22 cellular contexts compared by ENCODE assay signal in genomic region chr14:104085889-104086201, GRCh38. TPM values are rescaled to one million over a fixed set of nuclear protein-coding genes. Genes with fewer than 3 reads are reported as not detected.
DNase-seq lines count a peak whose midpoint lies in the region; ATAC-seq and TF ChIP-seq lines count a peak whose summit lies in the region.
"Had no signal": no experiment of that assay in that cellular context is flagged by ENCODE, and none has a peak within 500 bp of the region (broad histone marks: within the 10 kb centered on the region; RNA-seq: fewer than 3 reads in every experiment).

No MANE protein-coding gene starts in this region.

- no peaks in the 10 kb centered on the region for H3K4me1 Mint-ChIP-seq in stimulated activated naive CD8-positive, alpha-beta T cell treated with anti-CD3 and anti-CD28 coated beads, Interleukin-15, amount 100 ng/mL, for 72 hours

- H3K4me3 Mint-ChIP-seq in stimulated activated naive CD8-positive, alpha-beta T cell treated with anti-CD3 and anti-CD28 coated beads, Interleukin-15, amount 100 ng/mL, for 72 hours = no peak overlapping the region
- H3K4me3 Mint-ChIP-seq: CD4-positive, alpha-beta T cell; natural killer cell treated with Interleukin-12 subunit alpha and Interleukin-12 subunit beta and Interleukin-15 and Interleukin-18, amount 100 ng/mL, for 72 hours; T-helper 2 cell treated with Interferon-gamma antibody and Interleukin-4, amounts not matched to agents 5 μg/mL and 100 μg/mL, for 36 hours had no signal

- TF ChIP-seq CTCF in right atrium auricular region (IDR thresholded peaks at IDR 0.05) (no peak), omental fat pad (IDR thresholded peaks at IDR 0.05) (no peak)

- H3K27me3 ChIP-seq in right atrium auricular region (no peaks in the 10 kb centered on the region), MG63 (no peaks in the 10 kb centered on the region)

- H3K4me3 ChIP-seq in right atrium auricular region = peak overlapping the region; percentile 50 to 54
- H3K4me3 ChIP-seq in MG63 = no peak overlapping the region
- H3K4me3 ChIP-seq: lung, SJSA1 had no signal

- no peaks in the 10 kb centered on the region for H3K9me3 Mint-ChIP-seq in stimulated activated naive CD8-positive, alpha-beta T cell treated with anti-CD3 and anti-CD28 coated beads, Interleukin-15, amount 100 ng/mL, for 72 hours
- H3K9me3 Mint-ChIP-seq: CD4-positive, alpha-beta T cell; natural killer cell treated with Interleukin-12 subunit alpha and Interleukin-12 subunit beta and Interleukin-15 and Interleukin-18, amount 100 ng/mL, for 72 hours; T-helper 2 cell treated with Interferon-gamma antibody and Interleukin-4, amounts not matched to agents 5 μg/mL and 100 μg/mL, for 36 hours had no signal

- peak overlapping the region; percentile 88 to 91 for H3K27ac ChIP-seq in right atrium auricular region
- H3K27ac ChIP-seq: SJSA1 had no signal

- peaks cover 24% of the 10 kb centered on the region for H3K27me3 Mint-ChIP-seq in stimulated activated naive CD8-positive, alpha-beta T cell treated with anti-CD3 and anti-CD28 coated beads, Interleukin-15, amount 100 ng/mL, for 72 hours

- H3K27ac Mint-ChIP-seq in stimulated activated naive CD8-positive, alpha-beta T cell treated with anti-CD3 and anti-CD28 coated beads, Interleukin-15, amount 100 ng/mL, for 72 hours = no peak overlapping the region
- H3K27ac Mint-ChIP-seq: CD4-positive, alpha-beta T cell; natural killer cell treated with Interleukin-12 subunit alpha and Interleukin-12 subunit beta and Interleukin-15 and Interleukin-18, amount 100 ng/mL, for 72 hours; T-helper 2 cell treated with Interferon-gamma antibody and Interleukin-4, amounts not matched to agents 5 μg/mL and 100 μg/mL, for 36 hours had no signal

- no peaks in the 10 kb centered on the region for H3K9me3 ChIP-seq in right atrium auricular region
- no peaks in the 10 kb centered on the region for H3K9me3 ChIP-seq in MG63
- H3K9me3 ChIP-seq: SJSA1 had no signal

- DNase-seq in stimulated activated naive CD8-positive, alpha-beta T cell treated with anti-CD3 and anti-CD28 coated beads, Interleukin-15, amount 100 ng/mL, for 72 hours = no peak
- DNase-seq in stimulated activated naive CD8-positive, alpha-beta T cell treated with anti-CD3 and anti-CD28 coated beads, Interleukin-15, Interleukin-2, amounts not matched to agents 100 U/mL and 50 U/mL, for 24 hours = no peak
- DNase-seq in right atrium auricular region (ENCODE audit: low spot score) (no peak), omental fat pad (ENCODE audit: low spot score) (peak; percentile 12), NCI-H1930 (lab: John Stamatoyannopoulos, UW) (no peak), dermis blood vessel endothelial cell (no peak), MG63 (no peak)
- DNase-seq: activated CD4-positive, CD25-positive, alpha-beta regulatory T cell treated with anti-CD3 and anti-CD28 coated beads, Interleukin-2, amount 50 U/mL, for 72 hours; activated effector memory CD4-positive, alpha-beta T cell treated with Interleukin-2 at 50 U/mL for 16 hours; amniotic stem cell; DMS53; IMR-90; NCI-H2081; NCI-H524; stimulated activated CD4-positive, alpha-beta T cell treated with anti-CD3 and anti-CD28 coated beads, Interleukin-15, amount 100 ng/mL, for 24 hours had no signal

- H3K4me1 ChIP-seq in right atrium auricular region = peaks cover 0 to 57% of the 10 kb centered on the region in 2 donors
- H3K4me1 ChIP-seq: SJSA1 had no signal

- H3K36me3 ChIP-seq in right atrium auricular region = no peaks in the 10 kb centered on the region
- no peaks in the 10 kb centered on the region for H3K36me3 ChIP-seq in MG63
- H3K36me3 ChIP-seq: SJSA1 had no signal

- ATAC-seq in stimulated activated naive CD8-positive, alpha-beta T cell treated with anti-CD3 and anti-CD28 coated beads, Interleukin-15, amount 100 ng/mL, for 72 hours = peak; percentile 25
- no peak for ATAC-seq in stimulated activated naive CD8-positive, alpha-beta T cell treated with anti-CD3 and anti-CD28 coated beads, Interleukin-15, Interleukin-2, amounts not matched to agents 100 U/mL and 50 U/mL, for 24 hours
- ATAC-seq in omental fat pad (ENCODE audit: low FRiP score) (no peak), HG02973 (IDR thresholded peaks at IDR 0.05; ENCODE audit: unreplicated experiment) (no peak)

RNA-seq across cellular contexts. Expression of gene ASPG, which starts 0.3 kb away (rescaled TPM):
- total RNA-seq in right atrium auricular region = 100 to 1,000 TPM in 1 of 2 donors, 10 to 100 TPM in 1; 78.5 to 161 TPM
- 1 to 10 TPM in 3 of 4 donors, not detected in 1; 1.5 to 2.0 (median 1.9) TPM for total RNA-seq in omental fat pad
- total RNA-seq in dermis blood vessel endothelial cell = under 0.01 TPM in 1 of 2 replicates, not detected in the other
- not detected in 2 replicates for total RNA-seq in MG63 (2014; rRNA removed; shearing (Covaris generic); ENCODE audit: low replicate concordance)
- total RNA-seq: CD4-positive, alpha-beta T cell; IMR-90; natural killer cell treated with Interleukin-12 subunit alpha and Interleukin-12 subunit beta and Interleukin-15 and Interleukin-18, amount 100 ng/mL, for 72 hours; pulmonary artery endothelial cell; SJSA1 had no signal

RNA-seq across cellular contexts. Expression of gene KIF26A, which starts 52.5 kb away (rescaled TPM):
- total RNA-seq in right atrium auricular region (10 to 100 TPM in 1 of 2 donors, 1 to 10 TPM in 1; 5.6 to 14.1 TPM), omental fat pad (1 to 10 TPM in 3 of 4 donors, under 1 TPM in 1; 0.74 to 7.3 (median 2.4) TPM), dermis blood vessel endothelial cell (23.8 and 31.8 TPM in 2 replicates)
- total RNA-seq in MG63 (2014; rRNA removed; shearing (Covaris generic); ENCODE audit: low replicate concordance) = 0.92 and 1.1 TPM in 2 replicates
- total RNA-seq: IMR-90; natural killer cell treated with Interleukin-12 subunit alpha and Interleukin-12 subunit beta and Interleukin-15 and Interleukin-18, amount 100 ng/mL, for 72 hours had no signal

Comparison
In these comparisons a context has a peak if more than half of its experiments do, and no peak if none do; other contexts are left out.
1. RNA of gene ASPG, which starts 0.3 kb away (total RNA-seq): 78.5 to 161 TPM in right atrium auricular region; 1.5 to 2.0 TPM in omental fat pad, under 0.01 TPM in dermis blood vessel endothelial cell and not detected in MG63; every median in the first group is over 10 times any median in the second.